In the genomic region with DNA sequence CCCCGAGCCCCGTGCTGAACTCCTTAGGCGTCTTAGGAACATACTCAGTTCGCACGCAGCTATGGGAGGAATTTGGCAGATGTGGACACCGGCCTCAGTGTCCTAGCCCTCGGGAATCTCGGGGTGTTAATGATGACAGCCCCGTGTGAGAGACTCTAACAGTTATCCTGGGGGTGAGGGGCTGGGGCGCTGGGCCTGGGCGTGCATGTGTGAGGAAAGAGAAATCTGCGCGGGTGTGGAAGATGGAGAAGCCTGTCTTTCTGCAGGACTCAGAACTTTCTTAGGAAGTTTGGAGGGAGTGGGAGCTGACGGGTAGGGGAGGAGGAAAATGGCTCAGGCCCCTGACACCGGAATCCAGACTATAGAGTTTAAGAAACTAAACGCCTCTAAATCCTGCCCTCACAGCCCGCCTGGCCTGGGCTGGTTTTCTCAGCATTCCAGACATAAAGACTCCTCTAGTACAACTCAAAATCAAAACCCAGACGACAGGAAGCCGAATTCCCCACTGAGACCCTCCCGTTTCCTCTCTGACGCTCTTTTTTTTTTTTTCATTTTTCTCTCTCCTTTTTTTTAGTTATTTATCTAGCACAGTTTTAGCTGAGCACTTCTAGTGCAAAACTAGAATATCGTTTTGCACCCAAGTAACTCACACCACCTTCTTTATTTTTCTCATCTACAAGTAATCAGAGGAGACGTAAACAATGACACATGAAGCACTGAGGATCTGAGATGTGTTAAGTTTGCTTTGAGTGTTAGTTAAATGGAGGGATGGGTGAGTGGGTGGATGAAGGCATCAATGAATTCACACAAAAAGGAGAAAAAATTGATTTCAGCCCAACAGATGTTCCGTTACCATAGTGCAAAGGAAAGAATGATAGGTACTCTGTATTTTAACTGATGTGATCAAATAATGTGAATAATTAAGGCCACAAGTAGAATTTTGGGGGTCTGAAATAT, we compare ENCODE assay signal across 8 cellular contexts. TPM values are rescaled to one million over a fixed set of nuclear protein-coding genes. Genes with fewer than 3 reads are reported as not detected.
DNase-seq lines count a peak whose midpoint lies in the region; ATAC-seq and TF ChIP-seq lines count a peak whose summit lies in the region.

No MANE protein-coding gene starts in this region.

- H3K36me3 ChIP-seq in parathyroid adenoma (ENCODE audit: control insufficient read depth, insufficient read depth, low read length): no peaks in the 10 kb centered on the region

- H3K27me3 ChIP-seq in parathyroid adenoma (ENCODE audit: control insufficient read depth, insufficient read depth, low read length): no peaks in the 10 kb centered on the region

- intact Hi-C loops in cardiac septum (cut with DNase I): loop anchor here (2.0 kb wide), 1 partner anchor 17 kb away; no protein-coding TSS in a partner anchor

- no peaks in the 10 kb centered on the region for H3K79me2 ChIP-seq in parathyroid adenoma

- H2AFZ ChIP-seq in parathyroid adenoma: peak overlapping the region; percentile 68

- peak overlapping the region; percentile 6 for H3K27ac ChIP-seq in parathyroid adenoma

- in situ Hi-C loops in KBM-7 (cut with MboI; ENCODE audit: low pct_unique_long_range_greater_than_20kb, low sequenced_read_pairs): loop anchor here (25.0 kb wide), 1 partner anchor 281 kb away; no protein-coding TSS in a partner anchor

- peak; percentile 21 for DNase-seq in EL
- peak; percentile 48 for DNase-seq in KBM-7
- DNase-seq in cardiac septum (ENCODE audit: low spot score): peak; percentile 71
- DNase-seq in SW480 (ENCODE audit: low spot score): no peak
- no peak for DNase-seq in NCI-H2107 treated with DMSO at 0.1 percent for 48 hours (lab: John Stamatoyannopoulos, UW; ENCODE audit: unreplicated experiment)

- peak overlapping the region; percentile 13 for H3K4me3 ChIP-seq in parathyroid adenoma (ENCODE audit: low read depth, low read length)

- no peaks in the 10 kb centered on the region for H3K4me1 ChIP-seq in parathyroid adenoma

- no peak overlapping the region for H3K9ac ChIP-seq in parathyroid adenoma

- ATAC-seq in GM18858 (IDR thresholded peaks at IDR 0.05; ENCODE audit: unreplicated experiment): no peak
- no peak for ATAC-seq in GM21576 (IDR thresholded peaks at IDR 0.05; ENCODE audit: unreplicated experiment)

- H3K4me2 ChIP-seq in parathyroid adenoma (ENCODE audit: low read length): peak overlapping the region; percentile 47

- no peaks in the 10 kb centered on the region for H3K9me3 ChIP-seq in parathyroid adenoma (ENCODE audit: control insufficient read depth, low read length)

- no peak for TF ChIP-seq CTCF in parathyroid adenoma (IDR thresholded peaks at IDR 0.05)

RNA-seq across cellular contexts. Expression of gene HAAO, which starts 1.2 kb away (rescaled TPM):
- 2.5 TPM for total RNA-seq in cardiac septum

RNA-seq across cellular contexts. Expression of gene OXER1, which starts 29.7 kb away (rescaled TPM):
- total RNA-seq in cardiac septum: 0.94 TPM

Comparison
In these comparisons a context has a peak if more than half of its experiments do, and no peak if none do; other contexts are left out.
1. DNase-seq: peak in EL (single experiment), KBM-7 (single experiment) and cardiac septum (single experiment); none in SW480 (single experiment) and NCI-H2107 treated with DMSO at 0.1 percent for 48 hours (single experiment).